ENCODE assay signal across 18 cellular contexts in genomic region chr10:122424059-122424458, GRCh38. TPM values are rescaled to one million over a fixed set of nuclear protein-coding genes. Genes with fewer than 3 reads are reported as not detected.
DNase-seq lines count a peak whose midpoint lies in the region; ATAC-seq and TF ChIP-seq lines count a peak whose summit lies in the region.
"Had no signal": no experiment of that assay in that cellular context is flagged by ENCODE, and none has a peak within 500 bp of the region (broad histone marks: within the 10 kb centered on the region; RNA-seq: fewer than 3 reads in every experiment).

No MANE protein-coding gene starts in this region.

- peak overlapping the region; percentile 65 for H3K27ac ChIP-seq in CD4-positive, CD25-positive, alpha-beta regulatory T cell (ENCODE audit: insufficient read depth, low read length, poor library complexity, severe bottlenecking)
- H3K27ac ChIP-seq in CD8-positive, alpha-beta memory T cell (ENCODE audit: low read depth, low read length): no peak overlapping the region
- H3K27ac ChIP-seq in gastroesophageal sphincter: peak overlapping the region in 3 of 4 donors; percentile 24 to 77 (median 68)
- no peak overlapping the region for H3K27ac ChIP-seq in naive thymus-derived CD4-positive, alpha-beta T cell (ENCODE audit: low read depth, low read length)
- H3K27ac ChIP-seq: A549, HL-60 had no signal

- H3K27ac Mint-ChIP-seq in CD4-positive, CD25-positive, alpha-beta regulatory T cell: peak overlapping the region in 2 of 3 donors; percentile 89 to 95
- H3K27ac Mint-ChIP-seq in CD8-positive, alpha-beta memory T cell: peak overlapping the region in 6 of 8 donors; percentile 35 to 97 (median 77)
- H3K27ac Mint-ChIP-seq in naive thymus-derived CD4-positive, alpha-beta T cell: peak overlapping the region in 5 of 9 donors; percentile 15 to 88 (median 18)
- no peak overlapping the region for H3K27ac Mint-ChIP-seq in activated T-cell treated with anti-CD3 and anti-CD28 coated beads, Interleukin-2, amount 50 U/mL, for 24 hours
- H3K27ac Mint-ChIP-seq: CD14-positive monocyte, HFFc6 had no signal

- H3K9me3 ChIP-seq in CD4-positive, CD25-positive, alpha-beta regulatory T cell (ENCODE audit: control insufficient read depth in 2 of 2, low read length in 2 of 2): no peaks in the 10 kb centered on the region
- H3K9me3 ChIP-seq in CD8-positive, alpha-beta memory T cell (ENCODE audit: low read length): no peaks in the 10 kb centered on the region
- no peaks in the 10 kb centered on the region for H3K9me3 ChIP-seq in gastroesophageal sphincter
- no peaks in the 10 kb centered on the region for H3K9me3 ChIP-seq in naive thymus-derived CD4-positive, alpha-beta T cell (ENCODE audit: control insufficient read depth in 2 of 3, low read length in 3 of 3)
- H3K9me3 ChIP-seq: A549 had no signal

- no peaks in the 10 kb centered on the region for H3K27me3 Mint-ChIP-seq in CD4-positive, CD25-positive, alpha-beta regulatory T cell
- H3K27me3 Mint-ChIP-seq in CD8-positive, alpha-beta memory T cell: no peaks in the 10 kb centered on the region
- no peaks in the 10 kb centered on the region for H3K27me3 Mint-ChIP-seq in naive thymus-derived CD4-positive, alpha-beta T cell
- no peaks in the 10 kb centered on the region for H3K27me3 Mint-ChIP-seq in activated T-cell treated with anti-CD3 and anti-CD28 coated beads, Interleukin-2, amount 50 U/mL, for 24 hours

- H3K4me1 ChIP-seq in CD4-positive, CD25-positive, alpha-beta regulatory T cell (ENCODE audit: control insufficient read depth, insufficient read depth, low read length, poor library complexity, severe bottlenecking): peaks cover 78% of the 10 kb centered on the region
- H3K4me1 ChIP-seq in CD8-positive, alpha-beta memory T cell (ENCODE audit: insufficient read depth, low read length): peaks cover 62% of the 10 kb centered on the region
- peaks cover 18 to 66% (median 19%) of the 10 kb centered on the region in 3 donors for H3K4me1 ChIP-seq in gastroesophageal sphincter
- H3K4me1 ChIP-seq in naive thymus-derived CD4-positive, alpha-beta T cell (ENCODE audit: control insufficient read depth in 2 of 2, insufficient read depth in 2 of 2, low read length in 2 of 2): peaks cover 38 to 44% of the 10 kb centered on the region in 2 donors
- H3K4me1 ChIP-seq: A549 had no signal

- no peak for DNase-seq in CD4-positive, CD25-positive, alpha-beta regulatory T cell
- DNase-seq in CD8-positive, alpha-beta memory T cell: no peak
- DNase-seq in naive thymus-derived CD4-positive, alpha-beta T cell: no peak
- no peak for DNase-seq in activated CD4-positive, CD25-positive, alpha-beta regulatory T cell (lab: John Stamatoyannopoulos, UW)
- no peak for DNase-seq in NCI-H1436 treated with DMSO at 0.1 percent for 48 hours (lab: John Stamatoyannopoulos, UW)
- DNase-seq in activated T-cell treated with anti-CD3 and anti-CD28 coated beads, Interleukin-2, amount 50 U/mL, for 24 hours: no peak
- DNase-seq: DMS79, HCEC 1CT, HFFc6 had no signal

- TF ChIP-seq POLR2A in gastroesophageal sphincter (IDR thresholded peaks at IDR 0.05): no peak

- POLR2A ChIA-PET in CD8-positive, alpha-beta memory T cell (lab: Charles Lee): interaction anchor here (0.6 to 0.9 kb wide), 2 partner anchors 50 to 732 kb away, joined by 3 to 4 read pairs; partner anchors contain the start of gene PLEKHA1
- POLR2A ChIA-PET in naive thymus-derived CD4-positive, alpha-beta T cell (lab: Charles Lee): interaction anchor here (0.6 to 0.8 kb wide), 3 partner anchors 31 to 86 kb away, joined by 3 to 4 read pairs (median 3); no protein-coding TSS in a partner anchor

- no peak for ATAC-seq in CD4-positive, CD25-positive, alpha-beta regulatory T cell (ENCODE audit: low read depth in 2 of 2)
- ATAC-seq in gastroesophageal sphincter: no peak
- ATAC-seq in naive thymus-derived CD4-positive, alpha-beta T cell: no peak
- ATAC-seq: A549, GM12878 had no signal

- no peak for TF ChIP-seq EP300 in gastroesophageal sphincter (IDR thresholded peaks at IDR 0.05)

- WGBS in gastroesophageal sphincter (ENCODE audit: low coverage in 1 of 2), 2 donors: 24 to 46% methylated on average over 2 of the region's 2 CpGs

- H3K4me1 Mint-ChIP-seq in CD4-positive, CD25-positive, alpha-beta regulatory T cell: peaks cover 42 to 77% (median 61%) of the 10 kb centered on the region in 4 donors
- H3K4me1 Mint-ChIP-seq in CD8-positive, alpha-beta memory T cell: peaks cover 68 to 79% (median 75%) of the 10 kb centered on the region in 3 donors
- H3K4me1 Mint-ChIP-seq in naive thymus-derived CD4-positive, alpha-beta T cell: peaks cover 24 to 76% (median 66%) of the 10 kb centered on the region in 7 donors
- peaks cover 59% of the 10 kb centered on the region for H3K4me1 Mint-ChIP-seq in activated T-cell treated with anti-CD3 and anti-CD28 coated beads, Interleukin-2, amount 50 U/mL, for 24 hours (ENCODE audit: low read depth)

- H3K9me3 Mint-ChIP-seq in CD4-positive, CD25-positive, alpha-beta regulatory T cell: peaks cover 0 to 3% (median 0%) of the 10 kb centered on the region in 7 donors
- H3K9me3 Mint-ChIP-seq in CD8-positive, alpha-beta memory T cell: no peaks in the 10 kb centered on the region
- H3K9me3 Mint-ChIP-seq in naive thymus-derived CD4-positive, alpha-beta T cell: peaks cover 0 to 1% (median 0%) of the 10 kb centered on the region in 11 donors
- H3K9me3 Mint-ChIP-seq in activated T-cell treated with anti-CD3 and anti-CD28 coated beads, Interleukin-2, amount 50 U/mL, for 24 hours: no peaks in the 10 kb centered on the region
- H3K9me3 Mint-ChIP-seq: CD14-positive monocyte, HFFc6 had no signal

- peak overlapping the region in 1 of 4 donors; percentile 71 for H3K4me3 Mint-ChIP-seq in CD4-positive, CD25-positive, alpha-beta regulatory T cell
- H3K4me3 Mint-ChIP-seq in CD8-positive, alpha-beta memory T cell: peak overlapping the region in 3 of 7 donors; percentile 19 to 59 (median 23)
- H3K4me3 Mint-ChIP-seq in naive thymus-derived CD4-positive, alpha-beta T cell: no peak overlapping the region
- no peak overlapping the region for H3K4me3 Mint-ChIP-seq in activated T-cell treated with anti-CD3 and anti-CD28 coated beads, Interleukin-2, amount 50 U/mL, for 24 hours
- H3K4me3 Mint-ChIP-seq: CD14-positive monocyte, HFFc6 had no signal

- intact Hi-C loops in naive thymus-derived CD4-positive, alpha-beta T cell (cut with micrococcal nuclease): no loop called here

- TF ChIP-seq CTCF in gastroesophageal sphincter (IDR thresholded peaks at IDR 0.05): no peak

- peaks cover 36% of the 10 kb centered on the region for H3K36me3 Mint-ChIP-seq in CD4-positive, CD25-positive, alpha-beta regulatory T cell
- peaks cover 8 to 52% (median 12%) of the 10 kb centered on the region in 3 donors for H3K36me3 Mint-ChIP-seq in CD8-positive, alpha-beta memory T cell
- H3K36me3 Mint-ChIP-seq in naive thymus-derived CD4-positive, alpha-beta T cell: peaks cover 4 to 32% (median 24%) of the 10 kb centered on the region in 5 donors
- peaks cover 50% of the 10 kb centered on the region for H3K36me3 Mint-ChIP-seq in activated T-cell treated with anti-CD3 and anti-CD28 coated beads, Interleukin-2, amount 50 U/mL, for 24 hours (ENCODE audit: low read depth)

- peaks cover 11% of the 10 kb centered on the region for H3K36me3 ChIP-seq in CD4-positive, CD25-positive, alpha-beta regulatory T cell (ENCODE audit: control insufficient read depth, insufficient read depth, low read length)
- no peaks in the 10 kb centered on the region for H3K36me3 ChIP-seq in CD8-positive, alpha-beta memory T cell (ENCODE audit: insufficient read depth, low read length)
- peaks cover 0 to 37% of the 10 kb centered on the region in 2 donors for H3K36me3 ChIP-seq in gastroesophageal sphincter
- peaks cover 0 to 15% (median 0%) of the 10 kb centered on the region in 3 experiments for H3K36me3 ChIP-seq in naive thymus-derived CD4-positive, alpha-beta T cell (ENCODE audit: control insufficient read depth in 2 of 3, insufficient read depth in 3 of 3, low read length in 3 of 3)

- CTCF ChIA-PET in CD8-positive, alpha-beta memory T cell (lab: Charles Lee): interaction anchor here (1.3 to 2.3 kb wide), 3 partner anchors 10 to 81 kb away, joined by 3 to 6 read pairs (median 6); no protein-coding TSS in a partner anchor
- CTCF ChIA-PET in naive thymus-derived CD4-positive, alpha-beta T cell (lab: Charles Lee): interaction anchor here (0.8 to 1.7 kb wide), 4 partner anchors 11 to 81 kb away, joined by 3 to 11 read pairs (median 4); no protein-coding TSS in a partner anchor

- H3K27me3 ChIP-seq in CD4-positive, CD25-positive, alpha-beta regulatory T cell (ENCODE audit: control insufficient read depth, insufficient read depth, low read length): no peaks in the 10 kb centered on the region
- H3K27me3 ChIP-seq in CD8-positive, alpha-beta memory T cell (ENCODE audit: insufficient read depth, low read length, poor library complexity, severe bottlenecking): no peaks in the 10 kb centered on the region
- H3K27me3 ChIP-seq in gastroesophageal sphincter: no peaks in the 10 kb centered on the region
- H3K27me3 ChIP-seq in naive thymus-derived CD4-positive, alpha-beta T cell (ENCODE audit: control insufficient read depth in 2 of 2, insufficient read depth in 2 of 2, low read length in 2 of 2): no peaks in the 10 kb centered on the region

- peak overlapping the region; percentile 20 for H3K4me3 ChIP-seq in CD4-positive, CD25-positive, alpha-beta regulatory T cell (ENCODE audit: low read depth, low read length)
- H3K4me3 ChIP-seq in CD8-positive, alpha-beta memory T cell (ENCODE audit: low read length): no peak overlapping the region
- no peak overlapping the region for H3K4me3 ChIP-seq in gastroesophageal sphincter
- H3K4me3 ChIP-seq in naive thymus-derived CD4-positive, alpha-beta T cell (ENCODE audit: low read length): no peak overlapping the region
- H3K4me3 ChIP-seq: A549, GM12878 had no signal

RNA-seq across cellular contexts. Expression of gene ARMS2, which starts 30.4 kb away (rescaled TPM):
- not detected for total RNA-seq in CD4-positive, CD25-positive, alpha-beta regulatory T cell
- not detected for polyA plus RNA-seq in CD4-positive, CD25-positive, alpha-beta regulatory T cell
- not detected for total RNA-seq in CD8-positive, alpha-beta memory T cell
- not detected for polyA plus RNA-seq in CD8-positive, alpha-beta memory T cell
- not detected for total RNA-seq in gastroesophageal sphincter
- total RNA-seq in naive thymus-derived CD4-positive, alpha-beta T cell: not detected
- polyA plus RNA-seq in naive thymus-derived CD4-positive, alpha-beta T cell: not detected
- total RNA-seq: G401, GM12878, H4, HFFc6 had no signal
- polyA plus RNA-seq: A549, AG04450, BJ, CD14-positive monocyte, GM12878 had no signal

RNA-seq across cellular contexts. Expression of gene HTRA1, which starts 37.3 kb away (rescaled TPM):
- not detected for total RNA-seq in CD4-positive, CD25-positive, alpha-beta regulatory T cell
- not detected for polyA plus RNA-seq in CD4-positive, CD25-positive, alpha-beta regulatory T cell
- total RNA-seq in CD8-positive, alpha-beta memory T cell: under 1 TPM in 1 of 2 experiments, not detected in 1; 0.13 TPM
- polyA plus RNA-seq in CD8-positive, alpha-beta memory T cell: 0.56 TPM
- 100 to 1,000 TPM; 107 to 137 (median 111) TPM for total RNA-seq in gastroesophageal sphincter
- under 1 TPM in 4 of 5 experiments, not detected in 1; 0.22 to 0.64 (median 0.40) TPM for total RNA-seq in naive thymus-derived CD4-positive, alpha-beta T cell
- not detected for polyA plus RNA-seq in naive thymus-derived CD4-positive, alpha-beta T cell
- total RNA-seq: GM12878 had no signal

RNA-seq across cellular contexts. Expression of gene PLEKHA1, which starts 49.6 kb away (rescaled TPM):
- 35.9 TPM for total RNA-seq in CD4-positive, CD25-positive, alpha-beta regulatory T cell
- 100 to 1,000 TPM in 2 of 4 donors, 10 to 100 TPM in 2; 77.4 to 112 (median 95.5) TPM for polyA plus RNA-seq in CD4-positive, CD25-positive, alpha-beta regulatory T cell
- 10 to 100 TPM; 14.5 to 16.8 TPM for total RNA-seq in CD8-positive, alpha-beta memory T cell
- 101 TPM for polyA plus RNA-seq in CD8-positive, alpha-beta memory T cell
- 100 to 1,000 TPM in 2 of 4 donors, 10 to 100 TPM in 2; 62.1 to 125 (median 93.8) TPM for total RNA-seq in gastroesophageal sphincter
- total RNA-seq in naive thymus-derived CD4-positive, alpha-beta T cell: 10 to 100 TPM in 4 of 5 experiments, 1 to 10 TPM in 1; 5.9 to 90.1 (median 39.2) TPM
- polyA plus RNA-seq in naive thymus-derived CD4-positive, alpha-beta T cell: 100 to 1,000 TPM in 1 of 2 donors, 10 to 100 TPM in 1; 90.4 to 100 TPM

Comparison
In these comparisons a context has a peak if more than half of its experiments do, and no peak if none do; other contexts are left out.
1. H3K27ac ChIP-seq: peak in CD4-positive, CD25-positive, alpha-beta regulatory T cell (single experiment) and gastroesophageal sphincter (3 of 4); none in CD8-positive, alpha-beta memory T cell (single experiment) and naive thymus-derived CD4-positive, alpha-beta T cell (single experiment).
2. RNA of gene HTRA1, which starts 37.3 kb away (total RNA-seq): 107 to 137 TPM in gastroesophageal sphincter; 0.22 to 0.64 TPM in naive thymus-derived CD4-positive, alpha-beta T cell, 0.13 TPM in CD8-positive, alpha-beta memory T cell and not detected in CD4-positive, CD25-positive, alpha-beta regulatory T cell (single experiment); every median in the first group is over 10 times any median in the second.